9 cellular contexts compared by ENCODE assay signal in genomic region chr2:151297882-151298281, GRCh38.
DNase-seq lines count a peak whose midpoint lies in the region; ATAC-seq and FAIRE-seq lines count a peak whose summit lies in the region.
"Had no signal": no experiment of that assay in that cellular context is flagged by ENCODE, and none has a peak within 500 bp of the region (broad histone marks: within the 10 kb centered on the region; RNA-seq: fewer than 3 reads in every experiment).

No MANE protein-coding gene starts in this region.

- DNase-seq in GM18507 (ENCODE audit: extremely low spot score, insufficient read length, low read depth): peak; percentile 47
- peak; percentile 56 for DNase-seq in germinal center (ENCODE audit: low spot score)
- DNase-seq in OCI-M2 (lab: John Stamatoyannopoulos, UW; ENCODE audit: unreplicated experiment): no peak
- no peak for DNase-seq in dedifferentiated amniotic fluid mesenchymal stem cell (ENCODE audit: extremely low spot score)
- no peak for DNase-seq in hepatic stellate cell (ENCODE audit: low spot score)

- peak; percentile 98 for ATAC-seq in GM21619 (IDR thresholded peaks at IDR 0.05; ENCODE audit: unreplicated experiment)
- peak; percentile 94 for ATAC-seq in HG03571 (IDR thresholded peaks at IDR 0.05; ENCODE audit: unreplicated experiment)
- ATAC-seq in GM19324 (IDR thresholded peaks at IDR 0.05; ENCODE audit: low FRiP score, unreplicated experiment): no peak

- FAIRE-seq in GM18507 (lab: Jason Lieb, UNC): peak; percentile 77
- FAIRE-seq: bronchial epithelial cell had no signal

Comparison
In these comparisons a context has a peak if more than half of its experiments do, and no peak if none do; other contexts are left out.
1. DNase-seq: peak in GM18507 (single experiment) and germinal center (single experiment); none in OCI-M2 (single experiment), dedifferentiated amniotic fluid mesenchymal stem cell (single experiment) and hepatic stellate cell (single experiment).